Comparison of ENCODE assay signal across 16 cellular contexts in the genomic region with DNA sequence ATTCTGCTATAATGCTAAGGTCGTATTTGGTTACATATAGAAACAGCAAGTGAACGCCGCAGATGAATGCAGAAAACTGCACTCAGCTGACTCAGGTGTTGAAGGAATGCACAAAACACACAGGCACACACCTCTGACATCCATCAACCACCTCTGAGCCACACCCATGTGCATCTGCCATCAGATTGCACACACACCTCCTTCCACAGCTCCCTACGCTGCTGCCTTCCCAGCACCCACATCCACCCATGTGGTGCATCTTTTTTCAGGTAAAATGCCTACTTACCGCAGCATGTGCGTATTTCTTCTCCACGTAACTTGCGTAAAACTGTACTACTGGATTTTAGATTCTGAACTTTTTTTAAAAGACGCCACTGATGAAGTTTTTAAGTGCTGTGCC. TPM values are rescaled to one million over a fixed set of nuclear protein-coding genes. Genes with fewer than 3 reads are reported as not detected.
DNase-seq lines count a peak whose midpoint lies in the region; ATAC-seq and TF ChIP-seq lines count a peak whose summit lies in the region.
"Had no signal": no experiment of that assay in that cellular context is flagged by ENCODE, and none has a peak within 500 bp of the region (broad histone marks: within the 10 kb centered on the region; RNA-seq: fewer than 3 reads in every experiment).

No MANE protein-coding gene starts in this region.

- H2AFZ ChIP-seq in SU-DHL-6 (ENCODE audit: low read depth, low read length, severe bottlenecking) = no peak overlapping the region
- no peak overlapping the region for H2AFZ ChIP-seq in Karpas-422 (ENCODE audit: low read length)
- H2AFZ ChIP-seq: parathyroid adenoma, PC-9 had no signal

- peak overlapping the region; percentile 78 to 98 (median 94) for H3K4me3 Mint-ChIP-seq in CD4-positive, CD25-positive, alpha-beta regulatory T cell
- peak overlapping the region; percentile 89 for H3K4me3 Mint-ChIP-seq in activated naive CD8-positive, alpha-beta T cell treated with anti-CD3 and anti-CD28 coated beads, Interleukin-2, amount 10 ng/mL, durations not matched to agents 7 days and 5 days
- peak overlapping the region; percentile 77 to 98 (median 85) for H3K4me3 Mint-ChIP-seq in naive thymus-derived CD4-positive, alpha-beta T cell

- no peak for ATAC-seq in CD4-positive, CD25-positive, alpha-beta regulatory T cell (ENCODE audit: low read depth in 2 of 2)
- ATAC-seq in activated naive CD8-positive, alpha-beta T cell treated with anti-CD3 and anti-CD28 coated beads, Interleukin-2, amount 10 ng/mL, durations not matched to agents 7 days and 5 days (ENCODE audit: low read depth) = no peak
- peak; percentile 44 for ATAC-seq in naive thymus-derived CD4-positive, alpha-beta T cell

- peaks cover 99% of the 10 kb centered on the region for H3K4me1 ChIP-seq in CD4-positive, CD25-positive, alpha-beta regulatory T cell (ENCODE audit: control insufficient read depth, insufficient read depth, low read length, poor library complexity, severe bottlenecking)
- H3K4me1 ChIP-seq in naive thymus-derived CD4-positive, alpha-beta T cell (ENCODE audit: control insufficient read depth in 2 of 2, insufficient read depth in 2 of 2, low read length in 2 of 2) = peaks cover 83 to 86% of the 10 kb centered on the region in 2 donors
- H3K4me1 ChIP-seq in Karpas-422 (ENCODE audit: low read length) = peaks cover 17% of the 10 kb centered on the region
- H3K4me1 ChIP-seq: parathyroid adenoma had no signal

- H3K4me1 Mint-ChIP-seq in CD4-positive, CD25-positive, alpha-beta regulatory T cell = peaks cover 23 to 96% (median 62%) of the 10 kb centered on the region in 4 donors
- H3K4me1 Mint-ChIP-seq in activated naive CD8-positive, alpha-beta T cell treated with anti-CD3 and anti-CD28 coated beads, Interleukin-2, amount 10 ng/mL, durations not matched to agents 7 days and 5 days = peaks cover 70% of the 10 kb centered on the region
- peaks cover 49 to 95% (median 83%) of the 10 kb centered on the region in 7 donors for H3K4me1 Mint-ChIP-seq in naive thymus-derived CD4-positive, alpha-beta T cell

- H3K27me3 Mint-ChIP-seq in CD4-positive, CD25-positive, alpha-beta regulatory T cell = no peaks in the 10 kb centered on the region
- no peaks in the 10 kb centered on the region for H3K27me3 Mint-ChIP-seq in activated naive CD8-positive, alpha-beta T cell treated with anti-CD3 and anti-CD28 coated beads, Interleukin-2, amount 10 ng/mL, durations not matched to agents 7 days and 5 days
- no peaks in the 10 kb centered on the region for H3K27me3 Mint-ChIP-seq in naive thymus-derived CD4-positive, alpha-beta T cell

- CTCF ChIA-PET in naive thymus-derived CD4-positive, alpha-beta T cell (lab: Charles Lee) = no interaction called here

- H3K79me2 ChIP-seq in SU-DHL-6 (ENCODE audit: insufficient read depth, low read length) (peaks cover 92% of the 10 kb centered on the region), Karpas-422 (ENCODE audit: low read length) (peaks cover 90% of the 10 kb centered on the region)
- H3K79me2 ChIP-seq: parathyroid adenoma had no signal

- no peaks in the 10 kb centered on the region for H3K9me3 ChIP-seq in CD4-positive, CD25-positive, alpha-beta regulatory T cell (ENCODE audit: control insufficient read depth in 2 of 2, low read length in 2 of 2)
- H3K9me3 ChIP-seq in SU-DHL-6 (ENCODE audit: insufficient read depth, low read length) = no peaks in the 10 kb centered on the region
- no peaks in the 10 kb centered on the region for H3K9me3 ChIP-seq in naive thymus-derived CD4-positive, alpha-beta T cell (ENCODE audit: control insufficient read depth in 2 of 3, low read length in 3 of 3)
- H3K9me3 ChIP-seq in Karpas-422 (ENCODE audit: low read length) = no peaks in the 10 kb centered on the region

- peak overlapping the region; percentile 91 to 99 (median 93) for H3K27ac Mint-ChIP-seq in CD4-positive, CD25-positive, alpha-beta regulatory T cell
- peak overlapping the region; percentile 96 for H3K27ac Mint-ChIP-seq in activated naive CD8-positive, alpha-beta T cell treated with anti-CD3 and anti-CD28 coated beads, Interleukin-2, amount 10 ng/mL, durations not matched to agents 7 days and 5 days
- H3K27ac Mint-ChIP-seq in naive thymus-derived CD4-positive, alpha-beta T cell = peak overlapping the region; percentile 94 to 100 (median 97)

- H3K9ac ChIP-seq in SU-DHL-6 (ENCODE audit: low read length) (no peak overlapping the region), Karpas-422 (ENCODE audit: low read length) (no peak overlapping the region)
- H3K9ac ChIP-seq: parathyroid adenoma had no signal

- H4K20me1 ChIP-seq in SU-DHL-6 (ENCODE audit: low read depth, low read length) (no peaks in the 10 kb centered on the region), Karpas-422 (ENCODE audit: insufficient read depth, low read depth, low read length) (no peaks in the 10 kb centered on the region)

- peak; percentile 11 to 61 (median 46) for DNase-seq in CD4-positive, CD25-positive, alpha-beta regulatory T cell
- DNase-seq in activated naive CD8-positive, alpha-beta T cell treated with anti-CD3 and anti-CD28 coated beads, Interleukin-2, amount 10 ng/mL, durations not matched to agents 7 days and 5 days = no peak
- DNase-seq in naive thymus-derived CD4-positive, alpha-beta T cell = peak in 7 of 9 donors; percentile 69 to 86 (median 78)
- DNase-seq in NCI-H524 treated with DMSO at 0.1 percent for 48 hours (lab: John Stamatoyannopoulos, UW) = no peak
- DNase-seq in amygdala (lab: John Stamatoyannopoulos, UW) = no peak
- no peak for DNase-seq in Karpas-422
- no peak for DNase-seq in NCI-H69 (lab: John Stamatoyannopoulos, UW)
- DNase-seq: cortex of kidney; midbrain; NCI-H226; PC-9; stimulated activated CD4-positive, alpha-beta T cell treated with anti-CD3 and anti-CD28 coated beads, Interleukin-15, amount 100 ng/mL, for 24 hours had no signal

- H3K36me3 ChIP-seq in CD4-positive, CD25-positive, alpha-beta regulatory T cell (ENCODE audit: control insufficient read depth, insufficient read depth, low read length) = peaks cover 11% of the 10 kb centered on the region
- no peaks in the 10 kb centered on the region for H3K36me3 ChIP-seq in SU-DHL-6 (ENCODE audit: low read length)
- H3K36me3 ChIP-seq in naive thymus-derived CD4-positive, alpha-beta T cell (ENCODE audit: control insufficient read depth in 2 of 3, insufficient read depth in 3 of 3, low read length in 3 of 3) = no peaks in the 10 kb centered on the region
- peaks cover 7% of the 10 kb centered on the region; the same call in 1 of the 2 replicates for H3K36me3 ChIP-seq in Karpas-422 (ENCODE audit: insufficient read depth, low read length)

- peaks cover 0 to 3% (median 0%) of the 10 kb centered on the region in 7 donors for H3K9me3 Mint-ChIP-seq in CD4-positive, CD25-positive, alpha-beta regulatory T cell
- H3K9me3 Mint-ChIP-seq in activated naive CD8-positive, alpha-beta T cell treated with anti-CD3 and anti-CD28 coated beads, Interleukin-2, amount 10 ng/mL, durations not matched to agents 7 days and 5 days = no peaks in the 10 kb centered on the region
- H3K9me3 Mint-ChIP-seq in naive thymus-derived CD4-positive, alpha-beta T cell = peaks cover 0 to 2% (median 0%) of the 10 kb centered on the region in 11 donors

- H3F3A ChIP-seq in SU-DHL-6 (ENCODE audit: insufficient read depth) = peaks cover 26% of the 10 kb centered on the region

- POLR2A ChIA-PET in activated naive CD8-positive, alpha-beta T cell treated with anti-CD3 and anti-CD28 coated beads, Interleukin-2, amount 10 ng/mL, durations not matched to agents 7 days and 5 days (lab: Charles Lee) = interaction anchor here (0.6 to 3.5 kb wide), 5 partner anchors 36 to 79 kb away, joined by 3 to 49 read pairs (median 3); no protein-coding TSS in a partner anchor
- POLR2A ChIA-PET in naive thymus-derived CD4-positive, alpha-beta T cell (lab: Charles Lee) = interaction anchor here (1.2 to 9.8 kb wide), 6 partner anchors 9 to 174 kb away, joined by 3 to 562 read pairs (median 13); partner anchors contain the start of gene FBXW11

- peak overlapping the region; percentile 62 for H3K4me3 ChIP-seq in CD4-positive, CD25-positive, alpha-beta regulatory T cell (ENCODE audit: low read depth, low read length)
- H3K4me3 ChIP-seq in SU-DHL-6 (ENCODE audit: insufficient read depth, low read length, poor library complexity, severe bottlenecking) (no peak overlapping the region), Karpas-422 (ENCODE audit: low read length) (no peak overlapping the region)
- peak overlapping the region; percentile 21 for H3K4me3 ChIP-seq in naive thymus-derived CD4-positive, alpha-beta T cell (ENCODE audit: low read length)
- H3K4me3 ChIP-seq: PC-9 had no signal

- H3K27ac ChIP-seq in CD4-positive, CD25-positive, alpha-beta regulatory T cell (ENCODE audit: insufficient read depth, low read length, poor library complexity, severe bottlenecking) = peak overlapping the region; percentile 58
- peak overlapping the region; percentile 24; the same call in 1 of the 2 replicates for H3K27ac ChIP-seq in SU-DHL-6 (ENCODE audit: low read depth, low read length)
- H3K27ac ChIP-seq in naive thymus-derived CD4-positive, alpha-beta T cell (ENCODE audit: low read depth, low read length) = peak overlapping the region; percentile 92
- no peak overlapping the region for H3K27ac ChIP-seq in Karpas-422 (ENCODE audit: low read length)
- H3K27ac ChIP-seq: parathyroid adenoma, PC-9 had no signal

- no peaks in the 10 kb centered on the region for H3K27me3 ChIP-seq in CD4-positive, CD25-positive, alpha-beta regulatory T cell (ENCODE audit: control insufficient read depth, insufficient read depth, low read length)
- H3K27me3 ChIP-seq in SU-DHL-6 (ENCODE audit: low read length) = no peaks in the 10 kb centered on the region
- no peaks in the 10 kb centered on the region for H3K27me3 ChIP-seq in naive thymus-derived CD4-positive, alpha-beta T cell (ENCODE audit: control insufficient read depth in 2 of 2, insufficient read depth in 2 of 2, low read length in 2 of 2)
- H3K27me3 ChIP-seq in Karpas-422 (ENCODE audit: low read length) = no peaks in the 10 kb centered on the region

- H3K9me2 ChIP-seq in SU-DHL-6 (replicated peaks; ENCODE audit: insufficient read depth, low read length) (no peaks in the 10 kb centered on the region), Karpas-422 (replicated peaks; ENCODE audit: insufficient read depth, low read length) (no peaks in the 10 kb centered on the region)

- no peak overlapping the region for H3K4me2 ChIP-seq in SU-DHL-6 (ENCODE audit: low read depth, low read length, poor library complexity, severe bottlenecking)
- no peak overlapping the region for H3K4me2 ChIP-seq in Karpas-422 (ENCODE audit: low read depth, low read length, poor library complexity, severe bottlenecking)
- H3K4me2 ChIP-seq: PC-9 had no signal

- intact Hi-C loops in naive thymus-derived CD4-positive, alpha-beta T cell (cut with micrococcal nuclease) = loop anchor here (10.0 kb wide), 2 partner anchors 964 to 1144 kb away; partner anchors contain the start of genes BNIP1 (in 1 of the 2) and STC2 (in 1 of the 2)

- no peak for TF ChIP-seq CTCF in SU-DHL-6 (IDR thresholded peaks at IDR 0.05; ENCODE audit: insufficient read depth, low read length, poor library complexity, severe bottlenecking)

- peaks cover 33% of the 10 kb centered on the region for H3K36me3 Mint-ChIP-seq in CD4-positive, CD25-positive, alpha-beta regulatory T cell
- H3K36me3 Mint-ChIP-seq in activated naive CD8-positive, alpha-beta T cell treated with anti-CD3 and anti-CD28 coated beads, Interleukin-2, amount 10 ng/mL, durations not matched to agents 7 days and 5 days = peaks cover 53% of the 10 kb centered on the region
- H3K36me3 Mint-ChIP-seq in naive thymus-derived CD4-positive, alpha-beta T cell = peaks cover 4 to 57% (median 21%) of the 10 kb centered on the region in 5 donors

RNA-seq across cellular contexts. Expression of gene STK10, which starts 7.1 kb away (rescaled TPM):
- total RNA-seq in CD4-positive, CD25-positive, alpha-beta regulatory T cell = 533 TPM
- polyA plus RNA-seq in CD4-positive, CD25-positive, alpha-beta regulatory T cell = 10 to 100 TPM; 71.2 to 77.2 (median 74.1) TPM
- total RNA-seq in activated naive CD8-positive, alpha-beta T cell treated with anti-CD3 and anti-CD28 coated beads, Interleukin-2, amount 10 ng/mL, durations not matched to agents 7 days and 5 days = 100 to 1,000 TPM; 319 to 320 TPM
- 100 to 1,000 TPM; 244 to 474 (median 311) TPM for total RNA-seq in naive thymus-derived CD4-positive, alpha-beta T cell
- polyA plus RNA-seq in naive thymus-derived CD4-positive, alpha-beta T cell = 100 to 1,000 TPM in 1 of 2 donors, 10 to 100 TPM in 1; 55.7 to 141 TPM
- total RNA-seq in Karpas-422 (2014; rRNA removed; shearing (Covaris generic); ENCODE audit: low replicate concordance) = 24.9 and 48.2 TPM in 2 replicates

RNA-seq across cellular contexts. Expression of gene EFCAB9, which starts 13.0 kb away (rescaled TPM):
- not detected for total RNA-seq in CD4-positive, CD25-positive, alpha-beta regulatory T cell
- not detected for polyA plus RNA-seq in CD4-positive, CD25-positive, alpha-beta regulatory T cell
- total RNA-seq in activated naive CD8-positive, alpha-beta T cell treated with anti-CD3 and anti-CD28 coated beads, Interleukin-2, amount 10 ng/mL, durations not matched to agents 7 days and 5 days = not detected
- total RNA-seq in naive thymus-derived CD4-positive, alpha-beta T cell = not detected
- not detected for polyA plus RNA-seq in naive thymus-derived CD4-positive, alpha-beta T cell
- not detected in 2 replicates for total RNA-seq in Karpas-422 (2014; rRNA removed; shearing (Covaris generic); ENCODE audit: low replicate concordance)
- total RNA-seq: HT1080, PC-9, urinary bladder had no signal
- polyA plus RNA-seq: urinary bladder had no signal

Comparison
In these comparisons a context has a peak if more than half of its experiments do, and no peak if none do; other contexts are left out.
1. DNase-seq: peak in CD4-positive, CD25-positive, alpha-beta regulatory T cell (3 of 3) and naive thymus-derived CD4-positive, alpha-beta T cell (7 of 9); none in activated naive CD8-positive, alpha-beta T cell treated with anti-CD3 and anti-CD28 coated beads, Interleukin-2, amount 10 ng/mL, durations not matched to agents 7 days and 5 days (single experiment), NCI-H524 treated with DMSO at 0.1 percent for 48 hours (single experiment), amygdala (0 of 56), Karpas-422 (single experiment) and NCI-H69 (single experiment).
2. H3K4me3 ChIP-seq: peak in CD4-positive, CD25-positive, alpha-beta regulatory T cell (single experiment) and naive thymus-derived CD4-positive, alpha-beta T cell (single experiment); none in SU-DHL-6 (single experiment) and Karpas-422 (single experiment).
3. Peak in every context shown above with its lines, with median percentiles within 50 percentile points of each other: H3K27ac Mint-ChIP-seq and H3K4me3 Mint-ChIP-seq.